In genomic region chr5:161676109-161676508, GRCh38 we compare ENCODE assay signal across 8 cellular contexts. TPM values are rescaled to one million over a fixed set of nuclear protein-coding genes. Genes with fewer than 3 reads are reported as not detected.
DNase-seq lines count a peak whose midpoint lies in the region; ATAC-seq and TF ChIP-seq lines count a peak whose summit lies in the region.

No MANE protein-coding gene starts in this region.

- no peaks in the 10 kb centered on the region for H4K20me1 ChIP-seq in KMS-11 (ENCODE audit: insufficient read depth)

- no peak overlapping the region for H3K4me2 ChIP-seq in KMS-11

- H3K27ac ChIP-seq in KMS-11 = no peak overlapping the region
- H3K27ac ChIP-seq in dorsolateral prefrontal cortex = no peak overlapping the region
- no peak overlapping the region for H3K27ac ChIP-seq in aorta (ENCODE audit: low read depth in 1 of 2, low read length in 2 of 2)

- no peak overlapping the region for H2AFZ ChIP-seq in KMS-11 (ENCODE audit: low read depth)

- 7 to 12% methylated on average over 2 of the region's 2 CpGs for WGBS in aorta, 2 donors

- TF ChIP-seq CTCF in GM10266 (IDR thresholded peaks at IDR 0.05; ENCODE audit: control insufficient read depth, insufficient read depth, low read depth, missing control alignments) (peak; percentile 53), KMS-11 (conservative IDR thresholded peaks at IDR 0.05; ENCODE audit: low read depth, low read length) (peak; percentile 40; the same call in 1 of the 2 replicates), dorsolateral prefrontal cortex (IDR thresholded peaks at IDR 0.05 in 54 of 56, conservative IDR thresholded peaks at IDR 0.05 in 2 of 56; ENCODE audit: low read depth in 1 of 56, partially characterized antibody in 56 of 56) (peak in 32 of 56 donors; percentile 8 to 43 (median 29))

- ATAC-seq in GM21619 (IDR thresholded peaks at IDR 0.05; ENCODE audit: unreplicated experiment) (peak; percentile 88), aorta (ENCODE audit: low FRiP score) (no peak)

- H3K36me3 ChIP-seq in KMS-11 (ENCODE audit: insufficient read depth) (no peaks in the 10 kb centered on the region), aorta (ENCODE audit: control insufficient read depth in 1 of 2, insufficient read depth in 2 of 2, low read length in 1 of 2) (no peaks in the 10 kb centered on the region)

- no peaks in the 10 kb centered on the region for H3K79me2 ChIP-seq in KMS-11 (ENCODE audit: insufficient read depth, low read depth)

- H3K27me3 ChIP-seq in KMS-11 (ENCODE audit: insufficient read depth, low read depth) = no peaks in the 10 kb centered on the region
- H3K27me3 ChIP-seq in dorsolateral prefrontal cortex = no peaks in the 10 kb centered on the region
- H3K27me3 ChIP-seq in aorta (ENCODE audit: control insufficient read depth in 1 of 2, insufficient read depth in 2 of 2, low read length in 1 of 2) = no peaks in the 10 kb centered on the region

- H3K4me3 ChIP-seq in KMS-11 (IDR thresholded peaks at IDR 0.05; ENCODE audit: insufficient read depth, low read depth, low read length) (no peak overlapping the region), dorsolateral prefrontal cortex (no peak overlapping the region), aorta (ENCODE audit: low read length in 2 of 2) (no peak overlapping the region)

- intact Hi-C loops in dorsolateral prefrontal cortex (cut with DNase I) = no loop called here
- intact Hi-C loops in aorta (cut with DNase I) = no loop called here

- no peak overlapping the region for H3K9ac ChIP-seq in KMS-11

- no peaks in the 10 kb centered on the region for H3K4me1 ChIP-seq in KMS-11 (ENCODE audit: low read depth, poor library complexity, severe bottlenecking)
- no peaks in the 10 kb centered on the region for H3K4me1 ChIP-seq in aorta (ENCODE audit: control insufficient read depth in 1 of 2, insufficient read depth in 2 of 2, low read length in 2 of 2)

- no peaks in the 10 kb centered on the region for H3K9me3 ChIP-seq in aorta (ENCODE audit: control insufficient read depth, low read length)

- DNase-seq in GM10266 (ENCODE audit: extremely low spot score) (peak; percentile 5), dorsolateral prefrontal cortex (no peak), aorta (no peak), KG1 (lab: John Stamatoyannopoulos, UW) (no peak), mucosa of gallbladder (ENCODE audit: low spot score) (no peak), NCI-H1436 treated with DMSO at 0.1 percent for 48 hours (lab: John Stamatoyannopoulos, UW) (no peak)

RNA-seq across cellular contexts. Expression of gene GABRA6, which starts 9.4 kb away (rescaled TPM):
- total RNA-seq in dorsolateral prefrontal cortex = 1 to 10 TPM in 98 of 120 experiments, under 1 TPM in 12, not detected in 10; 0.39 to 9.8 (median 2.0) TPM
- total RNA-seq in aorta = not detected
- polyA plus RNA-seq in aorta = not detected
- total RNA-seq in mucosa of gallbladder = not detected
